ENCODE assay signal across 26 cellular contexts in genomic region chr7:23001610-23002009, GRCh38. TPM values are rescaled to one million over a fixed set of nuclear protein-coding genes. Genes with fewer than 3 reads are reported as not detected.
A peak's percentile ranks its signal among the peaks of the same experiment; 100 is the strongest.
DNase-seq lines count a peak whose midpoint lies in the region; ATAC-seq, FAIRE-seq and TF ChIP-seq lines count a peak whose summit lies in the region.
"Had no signal": no experiment of that assay in that cellular context is flagged by ENCODE, and none has a peak within 500 bp of the region (broad histone marks: within the 10 kb centered on the region; RNA-seq: fewer than 3 reads in every experiment).

No MANE protein-coding gene starts in this region.

- H3K36me3 ChIP-seq in esophagus muscularis mucosa: no peaks in the 10 kb centered on the region
- H3K36me3 ChIP-seq in HepG2 (replicated peaks in 1 of 2; ENCODE audit: control insufficient read depth in 1 of 2, insufficient read depth in 2 of 2, low read length in 2 of 2): no peaks in the 10 kb centered on the region
- H3K36me3 ChIP-seq: lower lobe of right lung, right atrium auricular region, spleen had no signal

- ATAC-seq in stimulated activated naive CD8-positive, alpha-beta T cell treated with anti-CD3 and anti-CD28 coated beads, Interleukin-15, Interleukin-2, amounts not matched to agents 100 U/mL and 50 U/mL, for 24 hours: peak; percentile 46
- no peak for ATAC-seq in stimulated activated naive CD8-positive, alpha-beta T cell treated with anti-CD3 and anti-CD28 coated beads, Interleukin-15, amount 100 ng/mL, for 72 hours
- ATAC-seq in GM21576 (IDR thresholded peaks at IDR 0.05; ENCODE audit: unreplicated experiment): peak; percentile 42
- ATAC-seq in HepG2: no peak
- ATAC-seq: lower lobe of right lung, Panc1 had no signal

- H3K4me3 Mint-ChIP-seq in stimulated activated naive CD8-positive, alpha-beta T cell treated with anti-CD3 and anti-CD28 coated beads, Interleukin-15, amount 100 ng/mL, for 72 hours: peak overlapping the region in 1 of 2 donors; percentile 49
- peak overlapping the region; percentile 61 for H3K4me3 Mint-ChIP-seq in T-helper 2 cell treated with Interferon-gamma antibody and Interleukin-4, amounts not matched to agents 5 μg/mL and 100 μg/mL, for 36 hours
- H3K4me3 Mint-ChIP-seq: CD4-positive, alpha-beta T cell; nephron progenitor cell had no signal

- no peak for TF ChIP-seq EP300 in esophagus muscularis mucosa (IDR thresholded peaks at IDR 0.05)
- no peak for TF ChIP-seq EP300 in HepG2 (IDR thresholded peaks at IDR 0.05; ENCODE audit: low read depth in 2 of 2, low read length in 2 of 2)
- no peak for TF ChIP-seq EP300 in HepG2 (CRISPR knock-in tag; IDR thresholded peaks at IDR 0.05; ENCODE audit: borderline replicate concordance)

- WGBS in esophagus muscularis mucosa: 58% methylated on average over 1 of the region's 1 CpG
- WGBS in HepG2 (ENCODE audit: low lambda C conversion rate): 92% methylated on average over 1 of the region's 1 CpG

- TF ChIP-seq CTCF in esophagus muscularis mucosa (IDR thresholded peaks at IDR 0.05): no peak
- TF ChIP-seq CTCF in HepG2 (CRISPR knock-in tag; IDR thresholded peaks at IDR 0.05): no peak

- peaks cover 14 to 64% (median 45%) of the 10 kb centered on the region in 4 donors for H3K4me1 ChIP-seq in esophagus muscularis mucosa
- no peaks in the 10 kb centered on the region for H3K4me1 ChIP-seq in HepG2 (ENCODE audit: insufficient read depth, low read length)
- H3K4me1 ChIP-seq: lower lobe of right lung, parathyroid adenoma had no signal

- H3K9ac ChIP-seq in HepG2 (ENCODE audit: insufficient read depth, low read depth, low read length): no peak overlapping the region
- H3K9ac ChIP-seq: parathyroid adenoma had no signal

- peaks cover 26% of the 10 kb centered on the region for H3K79me2 ChIP-seq in HepG2 (ENCODE audit: insufficient read depth, low read length)
- H3K79me2 ChIP-seq: parathyroid adenoma had no signal

- H3K27me3 ChIP-seq in esophagus muscularis mucosa (no peaks in the 10 kb centered on the region), HepG2 (ENCODE audit: control insufficient read depth in 1 of 2, insufficient read depth in 2 of 2, low read length in 2 of 2) (no peaks in the 10 kb centered on the region)
- H3K27me3 ChIP-seq: dorsolateral prefrontal cortex, right atrium auricular region, spleen had no signal

- in situ Hi-C loops in HepG2 (cut with HindIII; ENCODE audit: extremely low pct_ligation_motif_present, low pct_unique_long_range_greater_than_20kb): no loop called here

- FAIRE-seq in HepG2 (lab: Jason Lieb, UNC): no peak
- FAIRE-seq: H1 had no signal

- no peak for TF ChIP-seq RAD21 in HepG2 (CRISPR knock-in tag; IDR thresholded peaks at IDR 0.05)

- H3K9me3 Mint-ChIP-seq in stimulated activated naive CD8-positive, alpha-beta T cell treated with anti-CD3 and anti-CD28 coated beads, Interleukin-15, amount 100 ng/mL, for 72 hours: no peaks in the 10 kb centered on the region
- H3K9me3 Mint-ChIP-seq in T-helper 2 cell treated with Interferon-gamma antibody and Interleukin-4, amounts not matched to agents 5 μg/mL and 100 μg/mL, for 36 hours: no peaks in the 10 kb centered on the region
- H3K9me3 Mint-ChIP-seq: CD4-positive, alpha-beta T cell; nephron progenitor cell had no signal

- H3K4me1 Mint-ChIP-seq in stimulated activated naive CD8-positive, alpha-beta T cell treated with anti-CD3 and anti-CD28 coated beads, Interleukin-15, amount 100 ng/mL, for 72 hours: peaks cover 21% of the 10 kb centered on the region
- H3K4me1 Mint-ChIP-seq in T-helper 2 cell treated with Interferon-gamma antibody and Interleukin-4, amounts not matched to agents 5 μg/mL and 100 μg/mL, for 36 hours (ENCODE audit: low read depth): peaks cover 59% of the 10 kb centered on the region

- H3K4me2 ChIP-seq in HepG2 (ENCODE audit: low read depth, low read length): no peak overlapping the region

- H3K4me3 ChIP-seq in esophagus muscularis mucosa: no peak overlapping the region
- H3K4me3 ChIP-seq in HepG2 (replicated peaks in 1 of 3; ENCODE audit: insufficient read depth in 1 of 3, low read depth in 2 of 3, low read length in 3 of 3): no peak overlapping the region
- H3K4me3 ChIP-seq: dorsolateral prefrontal cortex, lower lobe of right lung, right atrium auricular region, spleen had no signal

- H3K27me3 Mint-ChIP-seq in stimulated activated naive CD8-positive, alpha-beta T cell treated with anti-CD3 and anti-CD28 coated beads, Interleukin-15, amount 100 ng/mL, for 72 hours: no peaks in the 10 kb centered on the region
- no peaks in the 10 kb centered on the region for H3K27me3 Mint-ChIP-seq in T-helper 2 cell treated with Interferon-gamma antibody and Interleukin-4, amounts not matched to agents 5 μg/mL and 100 μg/mL, for 36 hours (ENCODE audit: low read depth)
- H3K27me3 Mint-ChIP-seq: CD4-positive, alpha-beta T cell had no signal

- no peaks in the 10 kb centered on the region for H4K20me1 ChIP-seq in HepG2 (ENCODE audit: insufficient read depth, low read length)

- H3K36me3 Mint-ChIP-seq in T-helper 2 cell treated with Interferon-gamma antibody and Interleukin-4, amounts not matched to agents 5 μg/mL and 100 μg/mL, for 36 hours (ENCODE audit: low read depth): peaks cover 22% of the 10 kb centered on the region

- no peak for DNase-seq in stimulated activated naive CD8-positive, alpha-beta T cell treated with anti-CD3 and anti-CD28 coated beads, Interleukin-15, Interleukin-2, amounts not matched to agents 100 U/mL and 50 U/mL, for 24 hours
- no peak for DNase-seq in stimulated activated naive CD8-positive, alpha-beta T cell treated with anti-CD3 and anti-CD28 coated beads, Interleukin-15, amount 100 ng/mL, for 72 hours
- no peak for DNase-seq in T-helper 2 cell treated with Interferon-gamma antibody and Interleukin-4, amounts not matched to agents 5 μg/mL and 100 μg/mL, for 36 hours (ENCODE audit: low spot score)
- no peak for DNase-seq in stimulated activated CD4-positive, alpha-beta T cell treated with anti-CD3 and anti-CD28 coated beads, Interleukin-2, amount 100 ng/mL, for 24 hours
- no peak for DNase-seq in esophagus muscularis mucosa (ENCODE audit: extremely low spot score)
- no peak for DNase-seq in HepG2 (ENCODE audit: low spot score)
- DNase-seq: activated CD8-positive, alpha-beta memory T cell treated with anti-CD3 and anti-CD28 coated beads, Interleukin-2, amount 50 U/mL, for 4 hours; activated effector memory CD4-positive, alpha-beta T cell treated with Interleukin-2 at 50 U/mL for 16 hours; CD4-positive, alpha-beta T cell; dorsolateral prefrontal cortex; Kasumi-1; lower lobe of right lung; NCI-H1694; NCI-H2171; NCI-H524; nephron progenitor cell; SIG-M5; spleen; stimulated activated CD4-positive, alpha-beta T cell treated with anti-CD3 and anti-CD28 coated beads, Interleukin-4, amount 100 ng/mL, for 1 hour; stimulated activated naive CD4-positive, alpha-beta T cell; SW 1271 had no signal

- no peak overlapping the region for H3K27ac Mint-ChIP-seq in stimulated activated naive CD8-positive, alpha-beta T cell treated with anti-CD3 and anti-CD28 coated beads, Interleukin-15, amount 100 ng/mL, for 72 hours
- peak overlapping the region; percentile 78 for H3K27ac Mint-ChIP-seq in T-helper 2 cell treated with Interferon-gamma antibody and Interleukin-4, amounts not matched to agents 5 μg/mL and 100 μg/mL, for 36 hours
- H3K27ac Mint-ChIP-seq: CD4-positive, alpha-beta T cell; nephron progenitor cell had no signal

- CTCF ChIA-PET in HepG2 (lab: Yijun Ruan, JAX; ENCODE audit: low intra/inter-chr PET ratio, low total read pairs): no interaction called here

- H2AFZ ChIP-seq in HepG2 (ENCODE audit: low read length): no peak overlapping the region
- H2AFZ ChIP-seq: parathyroid adenoma had no signal

- BruUV-seq in HepG2 (replicated peaks; lab: Mats Ljungman, UMichigan): no TSS peak

- H3K9me3 ChIP-seq in esophagus muscularis mucosa: no peaks in the 10 kb centered on the region
- no peaks in the 10 kb centered on the region for H3K9me3 ChIP-seq in HepG2 (ENCODE audit: low read length)
- H3K9me3 ChIP-seq: lower lobe of right lung, right atrium auricular region, spleen had no signal

- intact Hi-C loops in esophagus muscularis mucosa (cut with DNase I) (no loop called here), HepG2 (cut with micrococcal nuclease; ENCODE audit: unreplicated experiment) (no loop called here)

- TF ChIP-seq POLR2A in esophagus muscularis mucosa (IDR thresholded peaks at IDR 0.05; ENCODE audit: low read depth) (no peak), HepG2 (IDR thresholded peaks at IDR 0.05; ENCODE audit: insufficient read depth in 1 of 2, low read depth in 2 of 2, low read length in 2 of 2) (no peak)

- POLR2A ChIA-PET in HepG2 (lab: Yijun Ruan, JAX): no interaction called here

- no peak overlapping the region for H3K27ac ChIP-seq in esophagus muscularis mucosa (replicated peaks in 1 of 4)
- no peak overlapping the region for H3K27ac ChIP-seq in HepG2 (ENCODE audit: extremely low read length, insufficient read depth, low read length)
- H3K27ac ChIP-seq: dorsolateral prefrontal cortex, lower lobe of right lung, parathyroid adenoma, right atrium auricular region, spleen had no signal

RNA-seq across cellular contexts. Expression of gene HYCC1, which starts 12.3 kb away (rescaled TPM):
- total RNA-seq in esophagus muscularis mucosa (10 to 100 TPM; 39.2 to 62.6 (median 47.2) TPM), HepG2 (2016; rRNA removed; fragmentation: Illumina TruSeq; extraction: Trizol) (41.8 and 52.2 TPM in 2 replicates)
- 40.3 and 45.3 TPM in 2 replicates for total RNA-seq in HepG2 (2016; cell fraction: cytosol; rRNA removed; fragmentation: Illumina TruSeq; extraction: Trizol; ENCODE audit: low read depth)
- total RNA-seq in HepG2 (2016; cell fraction: insoluble cytoplasmic fraction; rRNA removed; fragmentation: Illumina TruSeq; extraction: Trizol): 39.8 and 53.8 TPM in 2 replicates
- total RNA-seq in HepG2 (2016; cell fraction: membrane; rRNA removed; fragmentation: Illumina TruSeq; extraction: Trizol): 39.2 and 39.9 TPM in 2 replicates
- total RNA-seq in HepG2 (2016; cell fraction: nucleus; rRNA removed; fragmentation: Illumina TruSeq; extraction: Trizol): 41.2 and 47.3 TPM in 2 replicates
- polyA plus RNA-seq in HepG2 (2011; rRNA removed): 8.1 and 9.5 TPM in 2 replicates
- 5.1 and 6.1 TPM in 2 replicates for polyA plus RNA-seq in HepG2 (2011; cell fraction: cytosol; rRNA removed)
- 7.2 and 9.4 TPM in 2 replicates for polyA plus RNA-seq in HepG2 (2011; cell fraction: nucleus; rRNA removed)
- 12.7 and 14.8 TPM in 2 replicates for polyA plus RNA-seq in HepG2 (2012)
- polyA plus RNA-seq in HepG2 (2016; cell fraction: cytosol; fragmentation: Illumina TruSeq; extraction: Trizol; ENCODE audit: low read depth): 12.7 and 12.9 TPM in 2 replicates
- 29.5 and 32.8 TPM in 2 replicates for polyA plus RNA-seq in HepG2 (2016; cell fraction: insoluble cytoplasmic fraction; fragmentation: Illumina TruSeq; extraction: Trizol; ENCODE audit: low read depth)
- 12.9 and 13.2 TPM in 2 replicates for polyA plus RNA-seq in HepG2 (2016; cell fraction: membrane; fragmentation: Illumina TruSeq; extraction: Trizol; ENCODE audit: low read depth)
- polyA plus RNA-seq in HepG2 (2016; cell fraction: nucleus; fragmentation: Illumina TruSeq; extraction: Trizol; ENCODE audit: insufficient read depth, low read depth): 26.0 and 28.4 TPM in 2 replicates
- polyA minus RNA-seq in HepG2 (2011; rRNA and poly(A)+ RNA removed; ENCODE audit: low replicate concordance): 11.7 and 13.1 TPM in 2 replicates
- 8.4 and 12.5 TPM in 2 replicates for polyA minus RNA-seq in HepG2 (2011; cell fraction: cytosol; rRNA and poly(A)+ RNA removed)
- polyA minus RNA-seq in HepG2 (2011; cell fraction: nucleus; rRNA and poly(A)+ RNA removed): 55.6 and 58.1 TPM in 2 replicates

Comparison
In these comparisons a context has a peak if more than half of its experiments do, and no peak if none do; other contexts are left out.
1. ATAC-seq: peak in stimulated activated naive CD8-positive, alpha-beta T cell treated with anti-CD3 and anti-CD28 coated beads, Interleukin-15, Interleukin-2, amounts not matched to agents 100 U/mL and 50 U/mL, for 24 hours (single experiment) and GM21576 (single experiment); none in stimulated activated naive CD8-positive, alpha-beta T cell treated with anti-CD3 and anti-CD28 coated beads, Interleukin-15, amount 100 ng/mL, for 72 hours (single experiment) and HepG2 (single experiment).